In the genomic region with DNA sequence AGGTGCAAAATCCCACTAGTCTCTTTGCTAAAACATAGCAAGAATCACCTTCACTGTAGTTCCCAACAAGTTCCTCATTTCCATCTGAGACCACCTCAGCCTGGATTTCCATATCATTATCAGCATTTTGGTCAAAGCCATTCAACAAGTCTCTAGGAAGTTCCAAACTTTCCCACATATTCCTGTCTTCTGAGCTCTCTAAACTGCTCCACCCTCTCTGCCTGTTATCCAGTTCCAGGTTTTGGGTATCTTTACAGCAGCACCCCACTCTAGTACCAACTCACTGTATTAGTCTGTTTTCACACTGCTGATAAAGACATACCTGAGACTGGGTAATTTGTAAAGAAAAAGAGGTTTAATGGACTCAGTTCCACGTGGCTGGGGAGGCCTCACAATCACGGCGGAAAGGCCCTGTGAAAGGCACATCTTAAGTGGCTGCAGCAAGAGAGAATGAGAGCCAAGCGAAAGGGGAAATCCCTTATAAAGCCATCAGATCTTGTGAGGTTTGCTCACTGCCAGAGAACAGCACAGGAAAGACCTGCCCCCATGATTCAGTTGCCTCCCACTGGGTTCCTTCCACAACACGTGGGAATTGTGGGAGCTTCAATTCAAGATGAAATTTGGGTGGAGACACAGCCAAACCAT, we compare ENCODE assay signal across 8 cellular contexts.
DNase-seq lines count a peak whose midpoint lies in the region; ATAC-seq and TF ChIP-seq lines count a peak whose summit lies in the region.
"Not testable (repeated sequence)": the region's sequence is repeated elsewhere in the genome, so short reads cannot be mapped to it uniquely, and the experiment has no call there.

No MANE protein-coding gene starts in this region.

- not testable (repeated sequence) for H3K9me1 ChIP-seq in IMR-90 (ENCODE audit: insufficient read depth, low read length)

- H3K4me3 ChIP-seq in IMR-90 (ENCODE audit: insufficient read depth, low read depth, low read length); astrocyte of the cerebellum (ENCODE audit: low read depth, low read length); left lung: not testable (repeated sequence)

- ATAC-seq in GM19463 (IDR thresholded peaks at IDR 0.05; ENCODE audit: unreplicated experiment) (peak; percentile 95), HG02870 (IDR thresholded peaks at IDR 0.05; ENCODE audit: unreplicated experiment) (peak; percentile 94), IMR-90 (ENCODE audit: low read depth) (peak; percentile 29; the same call in 1 of the 2 replicates), left lung (peak; percentile 53)

- POLR2A ChIA-PET in IMR-90 (lab: Charles Lee; ENCODE audit: unreplicated experiment): not testable (repeated sequence)

- in situ Hi-C loops in IMR-90 (cut with MboI; ENCODE audit: low sequenced_read_pairs); astrocyte of the cerebellum (cut with HindIII; ENCODE audit: low sequenced_read_pairs): not testable (repeated sequence)

- not testable (repeated sequence) for TF ChIP-seq RAD21 in IMR-90 (IDR thresholded peaks at IDR 0.05; ENCODE audit: low read length)

- H3K79me1 ChIP-seq in IMR-90 (ENCODE audit: low read depth in 1 of 2, low read length in 2 of 2): not testable (repeated sequence)

- WGBS in IMR-90 (ENCODE audit: extremely low coverage in 2 of 2, insufficient read length in 1 of 2), 2 experiments: no CpG with 5 or more reads among the region's 5 CpGs

- H2AK5ac ChIP-seq in IMR-90 (ENCODE audit: low read depth, low read length): not testable (repeated sequence)

- not testable (repeated sequence) for H3K4me2 ChIP-seq in IMR-90 (ENCODE audit: low read depth, low read length)

- dilution Hi-C loops in IMR-90 (cut with HindIII; ENCODE audit: low sequenced_read_pairs, unreplicated experiment): not testable (repeated sequence)

- H2BK15ac ChIP-seq in IMR-90 (ENCODE audit: low read depth, low read length): not testable (repeated sequence)

- peak; percentile 21 for DNase-seq in EH (ENCODE audit: low read depth)
- DNase-seq in IMR-90: peak; percentile 45
- peak; percentile 33 for DNase-seq in activated CD4-positive, CD25-positive, alpha-beta regulatory T cell treated with anti-CD3 and anti-CD28 coated beads, Interleukin-2, amount 50 U/mL, for 72 hours
- DNase-seq in astrocyte of the cerebellum (ENCODE audit: low read depth): peak; percentile 59
- not testable (repeated sequence) for DNase-seq in left lung
- peak; percentile 20 for DNase-seq in stimulated activated CD4-positive, alpha-beta T cell treated with anti-CD3 and anti-CD28 coated beads, Interleukin-1b, Interleukin-23, amount 100 ng/mL, for 48 hours

- not testable (repeated sequence) for H4K91ac ChIP-seq in IMR-90 (ENCODE audit: insufficient read depth, low read depth, low read length)

- not testable (repeated sequence) for H3K4me1 ChIP-seq in IMR-90 (ENCODE audit: control insufficient read depth, insufficient read depth, low read length); left lung

- H3K9me3 ChIP-seq in IMR-90 (ENCODE audit: control insufficient read depth, insufficient read depth, low read length); left lung: not testable (repeated sequence)

- not testable (repeated sequence) for H3K18ac ChIP-seq in IMR-90 (ENCODE audit: low read depth, low read length)

- H2BK120ac ChIP-seq in IMR-90 (ENCODE audit: low read depth, low read length): not testable (repeated sequence)

- H4K20me1 ChIP-seq in IMR-90 (ENCODE audit: insufficient read depth, low read length): not testable (repeated sequence)

- H4K8ac ChIP-seq in IMR-90 (ENCODE audit: low read depth in 2 of 2, low read length in 2 of 2): not testable (repeated sequence)

- BruUV-seq in IMR-90 (replicated peaks; lab: Mats Ljungman, UMichigan): not testable (repeated sequence)

- not testable (repeated sequence) for H3K56ac ChIP-seq in IMR-90 (ENCODE audit: extremely low read depth, insufficient read depth, low read length)

- not testable (repeated sequence) for H3K4ac ChIP-seq in IMR-90 (ENCODE audit: low read depth, low read length)

- intact Hi-C loops in IMR-90 (cut with micrococcal nuclease); left lung (cut with DNase I): not testable (repeated sequence)

- H3K14ac ChIP-seq in IMR-90 (replicated peaks; ENCODE audit: low read depth, low read length): not testable (repeated sequence)

- TF ChIP-seq POLR2A in IMR-90 (IDR thresholded peaks at IDR 0.05; ENCODE audit: low read depth, low read length): not testable (repeated sequence)

- not testable (repeated sequence) for H3K9ac ChIP-seq in IMR-90 (ENCODE audit: low read depth, low read length)

- not testable (repeated sequence) for H2BK20ac ChIP-seq in IMR-90 (ENCODE audit: low read depth, low read length)

- H2AK9ac ChIP-seq in IMR-90 (replicated peaks; ENCODE audit: low read depth, low read length, poor library complexity): not testable (repeated sequence)

- CTCF ChIA-PET in IMR-90 (lab: Yijun Ruan, JAX): not testable (repeated sequence)

- not testable (repeated sequence) for H3K36me3 ChIP-seq in IMR-90 (ENCODE audit: control insufficient read depth, insufficient read depth, low read length); left lung

- not testable (repeated sequence) for H3K27ac ChIP-seq in IMR-90 (ENCODE audit: insufficient read depth, low read length); left lung

- TF ChIP-seq CTCF in IMR-90 (conservative IDR thresholded peaks at IDR 0.05; ENCODE audit: low read depth, low read length); astrocyte of the cerebellum (IDR thresholded peaks at IDR 0.05; ENCODE audit: low read depth, low read length, missing control alignments); left lung (IDR thresholded peaks at IDR 0.05): not testable (repeated sequence)

- not testable (repeated sequence) for H2BK5ac ChIP-seq in IMR-90 (ENCODE audit: low read depth, low read length, poor library complexity, severe bottlenecking)

- H4K5ac ChIP-seq in IMR-90 (ENCODE audit: low read depth, low read length): not testable (repeated sequence)

- not testable (repeated sequence) for H3K23ac ChIP-seq in IMR-90 (ENCODE audit: low read depth, low read length)

- H3K27me3 ChIP-seq in IMR-90 (ENCODE audit: control insufficient read depth, insufficient read depth, low read length); left lung: not testable (repeated sequence)

- not testable (repeated sequence) for H2AFZ ChIP-seq in IMR-90 (replicated peaks; ENCODE audit: low read length, poor library complexity)

Comparison
In these comparisons a context has a peak if more than half of its experiments do, and no peak if none do; other contexts are left out.
1. ATAC-seq: peak in every context shown above with its lines; median percentile 95 in GM19463; 94 in HG02870; 53 in left lung; 29 in IMR-90.